10 cellular contexts compared by ENCODE assay signal in the genomic region with DNA sequence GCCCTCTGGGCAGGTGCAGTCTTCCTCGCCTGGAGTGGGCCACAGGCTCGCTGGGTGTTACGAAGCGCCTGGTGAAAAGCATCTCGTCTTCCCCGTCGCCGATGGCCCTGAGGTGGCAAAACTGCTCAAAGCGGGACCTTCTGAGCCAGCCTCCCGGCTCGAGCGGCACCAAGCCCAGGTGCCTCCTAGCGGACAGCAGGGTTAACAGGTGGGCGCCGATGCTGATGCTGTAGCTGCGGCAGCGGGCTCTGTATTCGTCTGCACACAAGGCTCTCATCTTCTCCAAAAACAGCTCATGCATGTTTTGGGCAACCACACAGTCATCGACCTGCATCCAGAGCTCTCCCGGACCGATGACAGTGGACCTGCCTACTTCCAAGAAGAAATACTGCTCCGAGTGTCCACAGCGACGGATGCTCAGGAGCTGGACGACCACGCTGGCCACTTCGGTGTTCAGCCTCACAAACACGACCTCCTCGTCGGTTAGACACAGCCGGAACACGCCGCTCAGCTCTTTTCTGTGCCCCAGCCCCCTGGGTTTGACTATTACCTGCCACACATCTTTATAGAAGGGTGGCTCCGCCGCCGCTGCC. TPM values are rescaled to one million over a fixed set of nuclear protein-coding genes. Genes with fewer than 3 reads are reported as not detected.
DNase-seq lines count a peak whose midpoint lies in the region; ATAC-seq and TF ChIP-seq lines count a peak whose summit lies in the region.
"Had no signal": no experiment of that assay in that cellular context is flagged by ENCODE, and none has a peak within 500 bp of the region (broad histone marks: within the 10 kb centered on the region; RNA-seq: fewer than 3 reads in every experiment).

No MANE protein-coding gene starts in this region.

- no peaks in the 10 kb centered on the region for H3K79me2 ChIP-seq in smooth muscle cell (ENCODE audit: low read depth)

- CTCF ChIA-PET in A673 (lab: Charles Lee): no interaction called here

- peak overlapping the region; percentile 89 for H3K4me2 ChIP-seq in smooth muscle cell

- intact Hi-C loops in A673 (cut with micrococcal nuclease; ENCODE audit: unreplicated experiment): no loop called here

- DNase-seq in NCI-H2227 (lab: John Stamatoyannopoulos, UW; ENCODE audit: unreplicated experiment): peak; percentile 22
- DNase-seq in NCI-H2227 treated with DMSO at 0.1 percent for 48 hours (lab: John Stamatoyannopoulos, UW): no peak
- DNase-seq in NCI-H510A treated with DMSO at 0.1 percent for 48 hours (lab: John Stamatoyannopoulos, UW): peak; percentile 33
- DNase-seq in smooth muscle cell (lab: John Stamatoyannopoulos, UW; ENCODE audit: unreplicated experiment): no peak
- no peak for DNase-seq in SKM-1 (lab: John Stamatoyannopoulos, UW; ENCODE audit: unreplicated experiment)
- no peak for DNase-seq in A673 (ENCODE audit: low spot score)
- DNase-seq: left ventricle myocardium superior, NCI-H446 treated with DMSO at 0.1 percent for 48 hours had no signal

- H3K9me3 ChIP-seq in smooth muscle cell (replicated peaks; ENCODE audit: low read depth) (no peaks in the 10 kb centered on the region), A673 (ENCODE audit: low read depth, low read length, poor library complexity, severe bottlenecking) (no peaks in the 10 kb centered on the region)

- peak overlapping the region; percentile 43 for H3K4me3 ChIP-seq in iPS-11a (ENCODE audit: low read depth, low read length)
- H3K4me3 ChIP-seq in smooth muscle cell: peak overlapping the region; percentile 53
- no peak overlapping the region for H3K4me3 ChIP-seq in A673 (ENCODE audit: low read depth, low read length, poor library complexity, severe bottlenecking)

- peaks cover 19% of the 10 kb centered on the region for H3K4me1 ChIP-seq in smooth muscle cell (ENCODE audit: low read depth)
- no peaks in the 10 kb centered on the region for H3K4me1 ChIP-seq in A673 (ENCODE audit: insufficient read depth, low read length, poor library complexity, severe bottlenecking)

- 49% methylated on average over 36 of the region's 36 CpGs for WGBS in smooth muscle cell (ENCODE audit: low lambda C conversion rate)

- no peaks in the 10 kb centered on the region for H3F3A ChIP-seq in smooth muscle cell (ENCODE audit: low read depth)

- H3K27ac ChIP-seq in smooth muscle cell (ENCODE audit: low read depth) (no peak overlapping the region), A673 (ENCODE audit: low read depth, low read length, poor library complexity, severe bottlenecking) (no peak overlapping the region)

- no peak overlapping the region for H3K9ac ChIP-seq in smooth muscle cell (ENCODE audit: low read depth)

- POLR2A ChIA-PET in A673 (lab: Charles Lee; ENCODE audit: low non-redundant PET): no interaction called here

- no peaks in the 10 kb centered on the region for H3K36me3 ChIP-seq in smooth muscle cell (ENCODE audit: low read depth)
- no peaks in the 10 kb centered on the region for H3K36me3 ChIP-seq in A673 (ENCODE audit: insufficient read depth, low read length, poor library complexity, severe bottlenecking)

- H3K27me3 ChIP-seq in smooth muscle cell (ENCODE audit: low read depth): peaks cover 80% of the 10 kb centered on the region
- peaks cover 81% of the 10 kb centered on the region for H3K27me3 ChIP-seq in A673 (replicated peaks; ENCODE audit: insufficient read depth, low read depth, low read length, poor library complexity)

- peak overlapping the region; percentile 77 for H2AFZ ChIP-seq in smooth muscle cell (ENCODE audit: low read depth)

- no peak for ATAC-seq in GM21576 (IDR thresholded peaks at IDR 0.05; ENCODE audit: unreplicated experiment)
- ATAC-seq: left ventricle myocardium superior had no signal

- no peaks in the 10 kb centered on the region for H4K20me1 ChIP-seq in smooth muscle cell (ENCODE audit: low read depth)

- peak; percentile 9 for TF ChIP-seq CTCF in smooth muscle cell (IDR thresholded peaks at IDR 0.05; ENCODE audit: borderline replicate concordance, insufficient read depth, poor library complexity, severe bottlenecking)
- TF ChIP-seq CTCF in A673 (conservative IDR thresholded peaks at IDR 0.05; ENCODE audit: low read depth, low read length): no peak

- BruUV-seq in A673 (replicated peaks; lab: Mats Ljungman, UMichigan): no TSS peak

RNA-seq across cellular contexts. Expression of a gene that starts 1.2 kb away (rescaled TPM):
- 2.2 and 2.8 TPM in 2 replicates for total RNA-seq in smooth muscle cell
- polyA plus RNA-seq in smooth muscle cell: 0.86 and 1.0 TPM in 2 replicates
- total RNA-seq in A673 (2021): not detected in 2 replicates
- total RNA-seq: left ventricle myocardium superior had no signal

Comparison
In these comparisons a context has a peak if more than half of its experiments do, and no peak if none do; other contexts are left out.
1. DNase-seq: peak in NCI-H2227 (single experiment) and NCI-H510A treated with DMSO at 0.1 percent for 48 hours (single experiment); none in NCI-H2227 treated with DMSO at 0.1 percent for 48 hours (single experiment), smooth muscle cell (single experiment), SKM-1 (single experiment) and A673 (single experiment).